ENCODE assay signal across 16 cellular contexts in the genomic region with DNA sequence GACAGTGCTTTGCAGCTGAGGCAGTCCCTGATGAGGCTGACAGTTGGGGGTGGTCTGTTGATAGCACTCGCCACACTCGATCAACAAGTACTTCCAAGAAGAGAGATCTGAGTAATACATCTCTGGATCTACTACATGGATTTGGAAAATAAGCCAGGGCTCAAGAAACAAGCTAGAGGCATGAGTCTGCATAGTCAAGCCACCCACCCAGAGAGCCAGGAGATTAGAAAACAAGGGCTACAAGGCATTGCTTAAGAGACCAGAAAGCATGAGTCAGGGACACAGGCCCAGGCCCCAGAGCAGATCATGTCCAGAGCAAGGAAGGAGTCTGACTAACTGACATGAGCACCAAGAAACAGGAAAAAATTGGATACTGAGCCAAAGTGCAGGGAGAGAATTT.
DNase-seq lines count a peak whose midpoint lies in the region; ATAC-seq lines count a peak whose summit lies in the region.
"Had no signal": no experiment of that assay in that cellular context is flagged by ENCODE, and none has a peak within 500 bp of the region (broad histone marks: within the 10 kb centered on the region; RNA-seq: fewer than 3 reads in every experiment).

No MANE protein-coding gene starts in this region.

- H3K36me3 ChIP-seq in adipocyte (ENCODE audit: control insufficient read depth, insufficient read depth, low read length, severe bottlenecking) = no peaks in the 10 kb centered on the region
- H3K36me3 ChIP-seq: BE2C, prostate gland, vagina had no signal

- peak overlapping the region; percentile 35 for H3K9ac ChIP-seq in adipocyte (ENCODE audit: low read length)

- H3K4me1 ChIP-seq in adipocyte (ENCODE audit: control insufficient read depth, insufficient read depth, low read length) = peaks cover 53% of the 10 kb centered on the region
- H3K4me1 ChIP-seq: BE2C, prostate gland, vagina had no signal

- no peaks in the 10 kb centered on the region for H3K9me3 ChIP-seq in adipocyte (ENCODE audit: control insufficient read depth, low read length)
- H3K9me3 ChIP-seq: BE2C, prostate gland, vagina had no signal

- no peak for ATAC-seq in GM21526 (IDR thresholded peaks at IDR 0.05; ENCODE audit: low FRiP score, unreplicated experiment)
- no peak for ATAC-seq in GM21529 (IDR thresholded peaks at IDR 0.05; ENCODE audit: unreplicated experiment)
- ATAC-seq: stimulated activated effector memory CD8-positive, alpha-beta T cell treated with anti-CD3 and anti-CD28 coated beads, Interleukin-12 subunit alpha, Interleukin-12 subunit beta, amount 100 ng/mL, for 72 hours had no signal

- DNase-seq in ELF-1 (ENCODE audit: low read depth, low spot score) = peak; percentile 71
- DNase-seq in adipocyte (ENCODE audit: low read depth) = peak; percentile 51
- DNase-seq in fibroblast of the conjunctiva (ENCODE audit: low read depth) = peak; percentile 22
- peak; percentile 65 for DNase-seq in non-pigmented ciliary epithelial cell (ENCODE audit: low read depth)
- DNase-seq in activated CD8-positive, alpha-beta memory T cell treated with anti-CD3 and anti-CD28 coated beads for 24 hours = no peak
- no peak for DNase-seq in HuH-7 (ENCODE audit: low spot score)
- DNase-seq: activated naive CD4-positive, alpha-beta T cell treated with anti-CD3 and anti-CD28 coated beads, Interleukin-2, amount 50 U/mL, for 16 hours; BE2C; DMS153; erythroblast; stimulated activated CD4-positive, alpha-beta T cell treated with anti-CD3 and anti-CD28 coated beads, Interleukin-4, amount 100 ng/mL, for 1 hour had no signal

- peak overlapping the region; percentile 45 for H3K4me3 ChIP-seq in adipocyte (ENCODE audit: low read length)
- H3K4me3 ChIP-seq: prostate gland, vagina had no signal

- H3K27me3 ChIP-seq in adipocyte (replicated peaks; ENCODE audit: control insufficient read depth, insufficient read depth, low read length) = no peaks in the 10 kb centered on the region
- H3K27me3 ChIP-seq: BE2C, vagina had no signal

Comparison
In these comparisons a context has a peak if more than half of its experiments do, and no peak if none do; other contexts are left out.
1. DNase-seq: peak in ELF-1 (single experiment), adipocyte (single experiment), fibroblast of the conjunctiva (single experiment) and non-pigmented ciliary epithelial cell (single experiment); none in activated CD8-positive, alpha-beta memory T cell treated with anti-CD3 and anti-CD28 coated beads for 24 hours (single experiment) and HuH-7 (single experiment).